In the genomic region with DNA sequence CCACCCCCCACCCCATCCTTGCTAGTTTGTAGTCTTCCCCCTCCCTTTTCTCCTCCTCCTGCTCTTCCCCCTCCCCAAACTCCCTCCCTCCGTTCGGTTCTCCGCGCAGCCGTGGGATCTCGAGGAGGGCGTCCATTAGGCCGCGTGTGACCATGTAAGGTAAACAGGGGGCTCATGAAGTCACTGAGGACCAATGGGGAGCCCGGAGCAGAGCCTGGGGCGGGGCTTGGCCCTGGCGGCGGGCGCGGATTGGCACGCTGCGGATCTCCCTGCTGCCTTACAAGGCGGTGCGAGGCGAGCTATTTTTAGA, we compare ENCODE assay signal across 8 cellular contexts. TPM values are rescaled to one million over a fixed set of nuclear protein-coding genes. Genes with fewer than 3 reads are reported as not detected.
DNase-seq lines count a peak whose midpoint lies in the region; ATAC-seq and TF ChIP-seq lines count a peak whose summit lies in the region.

No MANE protein-coding gene starts in this region.

- peak; percentile 99 for DNase-seq in A673 (ENCODE audit: low spot score)
- peak; percentile 100 for DNase-seq in NCI-H2227 treated with DMSO at 0.1 percent for 48 hours (lab: John Stamatoyannopoulos, UW)
- DNase-seq in activated CD4-positive, alpha-beta T cell treated with anti-CD3 and anti-CD28 coated beads for 1 hour: peak; percentile 95
- DNase-seq in cerebellar cortex (ENCODE audit: low spot score): peak; percentile 100
- peak; percentile 100 for DNase-seq in iris pigment epithelial cell (ENCODE audit: low read depth)
- peak; percentile 99 for DNase-seq in smooth muscle cell of the brain vasculature (ENCODE audit: low read depth, low spot score)

- H3K9me3 ChIP-seq in A673 (ENCODE audit: low read depth, low read length, poor library complexity, severe bottlenecking): no peaks in the 10 kb centered on the region

- intact Hi-C loops in A673 (cut with micrococcal nuclease; ENCODE audit: unreplicated experiment): loop anchor here (5.0 to 10.0 kb wide), 2 partner anchors 91 to 306 kb away; no protein-coding TSS in a partner anchor

- H3K36me3 ChIP-seq in A673 (ENCODE audit: insufficient read depth, low read length, poor library complexity, severe bottlenecking): no peaks in the 10 kb centered on the region

- TF ChIP-seq CTCF in A673 (conservative IDR thresholded peaks at IDR 0.05; ENCODE audit: low read depth, low read length): no peak

- no peaks in the 10 kb centered on the region for H3K27me3 ChIP-seq in A673 (replicated peaks; ENCODE audit: insufficient read depth, low read depth, low read length, poor library complexity)

- CTCF ChIA-PET in A673 (lab: Charles Lee): interaction anchor here (1.0 kb wide), 1 partner anchor 307 kb away, joined by 3 read pairs; no protein-coding TSS in a partner anchor

- peaks cover 20% of the 10 kb centered on the region for H3K4me1 ChIP-seq in A673 (ENCODE audit: insufficient read depth, low read length, poor library complexity, severe bottlenecking)

- BruUV-seq in A673 (replicated peaks; lab: Mats Ljungman, UMichigan): no TSS peak

- peak overlapping the region; percentile 100 for H3K27ac ChIP-seq in A673 (ENCODE audit: low read depth, low read length, poor library complexity, severe bottlenecking)

- peak overlapping the region; percentile 83 for H3K4me3 ChIP-seq in A673 (ENCODE audit: low read depth, low read length, poor library complexity, severe bottlenecking)

- ATAC-seq in GM18907 (IDR thresholded peaks at IDR 0.05; ENCODE audit: unreplicated experiment) (peak; percentile 97), HG03159 (IDR thresholded peaks at IDR 0.05; ENCODE audit: unreplicated experiment) (peak; percentile 98)

- POLR2A ChIA-PET in A673 (lab: Charles Lee; ENCODE audit: low non-redundant PET): interaction anchor here (0.5 to 1.0 kb wide), 5 partner anchors 32 to 364 kb away, joined by 3 to 9 read pairs (median 4); a partner anchor contains a TSS

RNA-seq across cellular contexts. Expression of a gene that starts 0.2 kb away (rescaled TPM):
- total RNA-seq in A673 (2021): 15.3 and 16.4 TPM in 2 replicates

Comparison
In these comparisons a context has a peak if more than half of its experiments do, and no peak if none do; other contexts are left out.
1. Peak in every context shown above with its lines: DNase-seq, ATAC-seq, H3K4me3 ChIP-seq and H3K27ac ChIP-seq.